Comparison of ENCODE assay signal across 8 cellular contexts in the genomic region with DNA sequence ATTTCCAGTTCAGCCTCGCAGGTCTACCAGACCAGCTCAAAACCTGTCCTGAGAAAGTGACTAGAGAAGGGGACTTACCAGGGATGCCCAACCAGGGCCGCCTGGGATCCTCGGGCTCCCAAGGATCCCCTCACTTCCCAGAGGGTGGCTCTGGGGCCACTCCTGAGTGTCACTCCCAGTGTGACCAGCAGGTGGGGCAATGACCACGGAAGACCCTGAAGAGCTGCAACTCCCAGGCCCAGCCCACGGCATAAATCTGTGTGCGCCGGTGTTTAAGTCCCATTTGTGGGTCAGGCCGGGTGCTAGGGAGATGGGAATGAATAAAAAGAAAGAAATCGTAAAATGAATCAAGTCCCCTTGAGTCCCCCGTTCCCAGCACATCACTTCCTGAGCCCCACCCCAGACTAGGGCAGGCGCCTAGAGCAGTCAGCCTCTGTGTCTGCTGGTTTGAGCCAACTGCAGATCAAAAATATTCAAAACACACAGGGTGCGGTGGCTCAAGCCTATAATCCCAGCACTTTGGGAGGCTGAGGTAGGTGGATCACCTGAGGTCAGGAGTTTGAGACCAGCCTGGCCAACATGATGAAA. TPM values are rescaled to one million over a fixed set of nuclear protein-coding genes. Genes with fewer than 3 reads are reported as not detected.
A peak's percentile ranks its signal among the peaks of the same experiment; 100 is the strongest.
DNase-seq lines count a peak whose midpoint lies in the region; ATAC-seq and TF ChIP-seq lines count a peak whose summit lies in the region.

No MANE protein-coding gene starts in this region.

- H2BK120ac ChIP-seq in mesendoderm (ENCODE audit: low read depth, low read length), result no peak overlapping the region

- H3K56ac ChIP-seq in mesendoderm (ENCODE audit: low read length), result no peak overlapping the region

- no peak overlapping the region for H3K9ac ChIP-seq in mesendoderm (ENCODE audit: low read length)

- TF ChIP-seq CTCF in CD8-positive, alpha-beta T cell (IDR thresholded peaks at IDR 0.05), result peak; percentile 91

- whole genome bisulfite sequencing in mesendoderm (ENCODE audit: extremely low coverage, insufficient coverage, low lambda C conversion rate), result no CpG with 5 or more reads among the region's 12 CpGs

- no peak overlapping the region for H2AK5ac ChIP-seq in mesendoderm (ENCODE audit: low read length)

- H2BK15ac ChIP-seq in mesendoderm (replicated peaks; ENCODE audit: low read depth), result no peak overlapping the region

- H3K27me3 ChIP-seq in CD8-positive, alpha-beta T cell (ENCODE audit: insufficient read depth, low read length), result no peaks in the 10 kb centered on the region
- H3K27me3 ChIP-seq in mesendoderm (ENCODE audit: insufficient read depth, low read length, poor library complexity), result no peaks in the 10 kb centered on the region

- H4K5ac ChIP-seq in mesendoderm (ENCODE audit: low read length), result no peak overlapping the region

- H3K36me3 ChIP-seq in CD8-positive, alpha-beta T cell (ENCODE audit: insufficient read depth, low read length), result peaks cover 6% of the 10 kb centered on the region
- H3K36me3 ChIP-seq in mesendoderm (ENCODE audit: control insufficient read depth, insufficient read depth, low read length), result peaks cover 5% of the 10 kb centered on the region

- intact Hi-C loops in CD8-positive, alpha-beta T cell (cut with DNase I, micrococcal nuclease), result loop anchor here (1.0 kb wide), 4 partner anchors 20 to 114 kb away; no protein-coding TSS in a partner anchor
- intact Hi-C loops in activated CD4-positive, alpha-beta memory T cell treated with anti-CD3 and anti-CD28 coated beads for 36 hours (cut with micrococcal nuclease), result loop anchor here (1.0 kb wide), 1 partner anchor 48 kb away; no protein-coding TSS in a partner anchor

- peak; percentile 71 for ATAC-seq in CD8-positive, alpha-beta T cell
- ATAC-seq in HG02623 (IDR thresholded peaks at IDR 0.05; ENCODE audit: unreplicated experiment) (peak; percentile 39), GM19463 (IDR thresholded peaks at IDR 0.05; ENCODE audit: unreplicated experiment) (no peak)

- H3K9me3 Mint-ChIP-seq in CD8-positive, alpha-beta T cell, result no peaks in the 10 kb centered on the region
- no peaks in the 10 kb centered on the region for H3K9me3 Mint-ChIP-seq in activated CD4-positive, alpha-beta memory T cell treated with anti-CD3 and anti-CD28 coated beads for 36 hours

- H3K79me2 ChIP-seq in mesendoderm (ENCODE audit: control insufficient read depth, insufficient read depth, low read length), result no peaks in the 10 kb centered on the region

- H3K27ac ChIP-seq in CD8-positive, alpha-beta T cell (ENCODE audit: low read depth, low read length), result no peak overlapping the region
- H3K27ac ChIP-seq in mesendoderm (ENCODE audit: low read depth, low read length), result no peak overlapping the region

- H3K9me3 ChIP-seq in CD8-positive, alpha-beta T cell (ENCODE audit: low read length), result no peaks in the 10 kb centered on the region

- H3K23ac ChIP-seq in mesendoderm (ENCODE audit: low read length), result no peak overlapping the region

- no peak overlapping the region for H4K8ac ChIP-seq in mesendoderm (ENCODE audit: low read depth, low read length)

- H3K4ac ChIP-seq in mesendoderm (ENCODE audit: low read depth, low read length), result no peak overlapping the region

- peak; percentile 66 to 88 (median 82) for DNase-seq in CD8-positive, alpha-beta T cell
- DNase-seq in NCI-H69 (lab: John Stamatoyannopoulos, UW) (peak; percentile 83), mesendoderm (peak; percentile 80)
- peak; percentile 91 for DNase-seq in activated CD4-positive, alpha-beta memory T cell treated with anti-CD3 and anti-CD28 coated beads for 36 hours
- DNase-seq in effector CD4-positive, alpha-beta T cell, result peak; percentile 78
- DNase-seq in stimulated activated CD8-positive, alpha-beta memory T cell treated with anti-CD3 and anti-CD28 coated beads, Interleukin-4, amount 100 ng/mL, for 24 hours (ENCODE audit: low read depth), result peak; percentile 68

- peaks cover 18% of the 10 kb centered on the region for H3K36me3 Mint-ChIP-seq in CD8-positive, alpha-beta T cell
- peaks cover 15% of the 10 kb centered on the region for H3K36me3 Mint-ChIP-seq in activated CD4-positive, alpha-beta memory T cell treated with anti-CD3 and anti-CD28 coated beads for 36 hours

- H3K27ac Mint-ChIP-seq in CD8-positive, alpha-beta T cell, result peak overlapping the region; percentile 70
- H3K27ac Mint-ChIP-seq in activated CD4-positive, alpha-beta memory T cell treated with anti-CD3 and anti-CD28 coated beads for 36 hours, result peak overlapping the region; percentile 78

- H3K27me3 Mint-ChIP-seq in CD8-positive, alpha-beta T cell (ENCODE audit: low read depth), result no peaks in the 10 kb centered on the region
- no peaks in the 10 kb centered on the region for H3K27me3 Mint-ChIP-seq in activated CD4-positive, alpha-beta memory T cell treated with anti-CD3 and anti-CD28 coated beads for 36 hours

- H3K4me1 ChIP-seq in CD8-positive, alpha-beta T cell (ENCODE audit: insufficient read depth, low read length), result peaks cover 76% of the 10 kb centered on the region
- no peaks in the 10 kb centered on the region for H3K4me1 ChIP-seq in mesendoderm (ENCODE audit: control insufficient read depth, low read depth, low read length)

- peak overlapping the region; percentile 20 for H3K4me3 ChIP-seq in CD8-positive, alpha-beta T cell (ENCODE audit: low read depth, low read length)
- no peak overlapping the region for H3K4me3 ChIP-seq in mesendoderm (ENCODE audit: low read length)

- no peaks in the 10 kb centered on the region for H3K79me1 ChIP-seq in mesendoderm (ENCODE audit: low read length)

- H3K4me3 Mint-ChIP-seq in CD8-positive, alpha-beta T cell, result no peak overlapping the region
- H3K4me3 Mint-ChIP-seq in activated CD4-positive, alpha-beta memory T cell treated with anti-CD3 and anti-CD28 coated beads for 36 hours, result no peak overlapping the region

- CTCF ChIA-PET in CD8-positive, alpha-beta T cell (lab: Charles Lee), result interaction anchor here (0.6 to 6.3 kb wide), 35 partner anchors 9 to 948 kb away, joined by 3 to 126 read pairs (median 5); a partner anchor contains a TSS
- CTCF ChIA-PET in activated CD4-positive, alpha-beta memory T cell treated with anti-CD3 and anti-CD28 coated beads for 36 hours (lab: Charles Lee), result interaction anchor here (0.6 to 13.2 kb wide), 21 partner anchors 9 to 227 kb away, joined by 3 to 319 read pairs (median 5); a partner anchor contains a TSS

- no peak overlapping the region for H2BK5ac ChIP-seq in mesendoderm (ENCODE audit: low read length)

- H3K18ac ChIP-seq in mesendoderm (ENCODE audit: low read length), result no peak overlapping the region

- peaks cover 64% of the 10 kb centered on the region for H3K4me1 Mint-ChIP-seq in CD8-positive, alpha-beta T cell (ENCODE audit: low read depth)
- H3K4me1 Mint-ChIP-seq in activated CD4-positive, alpha-beta memory T cell treated with anti-CD3 and anti-CD28 coated beads for 36 hours (ENCODE audit: low read depth), result peaks cover 64% of the 10 kb centered on the region

- H3K4me2 ChIP-seq in mesendoderm (ENCODE audit: low read length), result no peak overlapping the region

- POLR2A ChIA-PET in CD8-positive, alpha-beta T cell (lab: Charles Lee), result interaction anchor here (1.7 to 2.0 kb wide), 2 partner anchors 13 to 47 kb away, joined by 14 to 17 read pairs; a partner anchor contains a TSS
- POLR2A ChIA-PET in activated CD4-positive, alpha-beta memory T cell treated with anti-CD3 and anti-CD28 coated beads for 36 hours (lab: Charles Lee), result interaction anchor here (1.3 to 1.8 kb wide), 2 partner anchors 12 to 47 kb away, joined by 5 to 11 read pairs; a partner anchor contains a TSS

RNA-seq across cellular contexts. Expression of a gene that starts 10.7 kb away (rescaled TPM):
- total RNA-seq in CD8-positive, alpha-beta T cell, result under 1 TPM in 1 of 2 experiments, not detected in 1; 0.25 TPM
- 10 to 100 TPM; 22.6 to 24.6 TPM for total RNA-seq in activated CD4-positive, alpha-beta memory T cell treated with anti-CD3 and anti-CD28 coated beads for 36 hours
- not detected for polyA plus RNA-seq in mesendoderm (2013, experiment 1 of 2)
- polyA plus RNA-seq in mesendoderm (2013, experiment 2 of 2), result not detected

RNA-seq across cellular contexts. Expression of a gene that starts 13.1 kb away (rescaled TPM):
- 100 to 1,000 TPM; 139 to 150 TPM for total RNA-seq in CD8-positive, alpha-beta T cell
- 100 to 1,000 TPM; 410 to 425 TPM for total RNA-seq in activated CD4-positive, alpha-beta memory T cell treated with anti-CD3 and anti-CD28 coated beads for 36 hours
- polyA plus RNA-seq in mesendoderm (2013, experiment 1 of 2), result 240 TPM
- 237 TPM for polyA plus RNA-seq in mesendoderm (2013, experiment 2 of 2)

RNA-seq across cellular contexts. Expression of a gene that starts 21.8 kb away (rescaled TPM):
- total RNA-seq in CD8-positive, alpha-beta T cell, result not detected
- 1 to 10 TPM; 9.5 TPM for total RNA-seq in activated CD4-positive, alpha-beta memory T cell treated with anti-CD3 and anti-CD28 coated beads for 36 hours
- polyA plus RNA-seq in mesendoderm (2013, experiment 1 of 2), result not detected
- 1.2 TPM for polyA plus RNA-seq in mesendoderm (2013, experiment 2 of 2)

RNA-seq across cellular contexts. Expression of a gene that starts 46.8 kb away (rescaled TPM):
- not detected for total RNA-seq in CD8-positive, alpha-beta T cell
- total RNA-seq in activated CD4-positive, alpha-beta memory T cell treated with anti-CD3 and anti-CD28 coated beads for 36 hours, result 1 to 10 TPM; 2.8 to 3.0 TPM
- 0.41 TPM for polyA plus RNA-seq in mesendoderm (2013, experiment 1 of 2)
- 0.42 TPM for polyA plus RNA-seq in mesendoderm (2013, experiment 2 of 2)

Comparison
In these comparisons a context has a peak if more than half of its experiments do, and no peak if none do; other contexts are left out.
1. RNA of a gene that starts 10.7 kb away (total RNA-seq): 22.6 to 24.6 TPM in activated CD4-positive, alpha-beta memory T cell treated with anti-CD3 and anti-CD28 coated beads for 36 hours; 0.25 TPM in CD8-positive, alpha-beta T cell; every median in the first group is over 10 times any median in the second.
2. RNA of a gene that starts 21.8 kb away (total RNA-seq): 9.5 TPM in activated CD4-positive, alpha-beta memory T cell treated with anti-CD3 and anti-CD28 coated beads for 36 hours; not detected in CD8-positive, alpha-beta T cell; every median in the first group is over 4 times any median in the second.
3. Peak in every context shown above with its lines, with median percentiles within 50 percentile points of each other: DNase-seq.